Comparison of ENCODE assay signal across 29 cellular contexts in genomic region chr1:112783059-112783458, GRCh38.
"Had no signal": no experiment of that assay in that cellular context is flagged by ENCODE, and none has a peak within 500 bp of the region (broad histone marks: within the 10 kb centered on the region; RNA-seq: fewer than 3 reads in every experiment).

No MANE protein-coding gene starts in this region.

- H3K27ac Mint-ChIP-seq: dendritic cell treated with granulocyte-macrophage colony-stimulating factor and Interleukin-4, amounts not matched to agents 40 ng/mL and 50 ng/mL, for 4 days; effector memory CD8-positive, alpha-beta T cell; endodermal cell had no signal

- H3K27ac ChIP-seq: colonic mucosa, coronary artery, dorsolateral prefrontal cortex, epithelial cell of prostate, esophagus muscularis mucosa, esophagus squamous epithelium, foreskin keratinocyte, gastrocnemius medialis, gastroesophageal sphincter, heart left ventricle, heart right ventricle had no signal

- FAIRE-seq: colon, endometrium, endothelial cell of umbilical vein, frontal cortex had no signal

- DNase-seq: colonic mucosa; cortex of kidney; dermis blood vessel endothelial cell; dorsolateral prefrontal cortex; effector CD4-positive, alpha-beta T cell; effector CD8-positive, alpha-beta T cell; effector memory CD4-positive, alpha-beta T cell; effector memory CD8-positive, alpha-beta T cell; endodermal cell; erythroblast; esophagus squamous epithelium; foreskin fibroblast; foreskin keratinocyte; foreskin melanocyte; gastrocnemius medialis; glutamatergic neuron; head of caudate nucleus; heart left ventricle; heart right ventricle had no signal

- H3K27me3 ChIP-seq: colonic mucosa, esophagus muscularis mucosa, esophagus squamous epithelium, foreskin keratinocyte, gastrocnemius medialis, heart right ventricle had no signal

- H3K36me3 ChIP-seq: colonic mucosa, esophagus muscularis mucosa, esophagus squamous epithelium, gastrocnemius medialis, gastroesophageal sphincter, heart left ventricle, heart right ventricle had no signal

- H3K9me3 Mint-ChIP-seq: effector memory CD8-positive, alpha-beta T cell had no signal

- H3K4me1 ChIP-seq: colonic mucosa, esophagus muscularis mucosa, esophagus squamous epithelium, foreskin keratinocyte, gastrocnemius medialis, gastroesophageal sphincter, heart left ventricle, heart right ventricle had no signal

- ATAC-seq: effector memory CD8-positive, alpha-beta T cell; esophagus mucosa; foreskin keratinocyte; gastrocnemius medialis; gastroesophageal sphincter; heart left ventricle; heart right ventricle had no signal

- H3K9me3 ChIP-seq: colonic mucosa, esophagus muscularis mucosa, esophagus squamous epithelium, gastrocnemius medialis, gastroesophageal sphincter, heart left ventricle, heart right ventricle had no signal

- H3K4me3 Mint-ChIP-seq: dendritic cell treated with granulocyte-macrophage colony-stimulating factor and Interleukin-4, amounts not matched to agents 40 ng/mL and 50 ng/mL, for 4 days; effector memory CD8-positive, alpha-beta T cell; endodermal cell had no signal

- H3K4me3 ChIP-seq: colonic mucosa, coronary artery, dorsolateral prefrontal cortex, esophagus muscularis mucosa, esophagus squamous epithelium, gastrocnemius medialis, gastroesophageal sphincter, heart left ventricle, heart right ventricle had no signal

- H3K4me1 Mint-ChIP-seq: endodermal cell had no signal
